ENCODE assay signal across 8 cellular contexts in the genomic region with DNA sequence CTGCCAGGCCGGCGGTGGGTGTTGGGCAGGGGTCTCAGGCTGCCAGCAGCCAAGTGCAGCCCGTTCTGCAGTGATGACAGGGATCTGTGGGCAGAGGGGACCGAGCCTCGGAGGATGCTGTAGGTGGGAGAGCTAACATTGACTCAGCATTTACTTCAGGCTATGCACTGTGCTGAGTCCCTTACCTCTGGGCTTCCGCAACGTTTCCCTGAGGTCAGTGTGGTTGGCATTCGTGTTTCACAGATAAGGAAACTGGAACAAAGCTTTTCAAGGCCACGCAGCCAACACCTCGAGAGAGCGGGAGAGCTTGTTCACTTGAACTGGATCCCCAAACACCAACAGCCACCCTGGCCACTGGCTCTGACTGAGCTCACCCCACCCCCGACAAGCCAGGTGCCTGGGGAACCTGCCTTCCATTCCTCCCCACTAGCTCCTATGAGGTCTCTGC. TPM values are rescaled to one million over a fixed set of nuclear protein-coding genes. Genes with fewer than 3 reads are reported as not detected.
DNase-seq lines count a peak whose midpoint lies in the region; ATAC-seq and TF ChIP-seq lines count a peak whose summit lies in the region.

No MANE protein-coding gene starts in this region.

- H3K9me3 Mint-ChIP-seq in activated T-helper 17 cell treated with anti-CD3 and anti-CD28 coated beads, Interleukin-2, amount 50 U/mL, for 72 hours = no peaks in the 10 kb centered on the region

- peak; percentile 12 for DNase-seq in NCI-H510A treated with DMSO at 0.1 percent for 48 hours (lab: John Stamatoyannopoulos, UW)
- no peak for DNase-seq in NCI-H510A (lab: John Stamatoyannopoulos, UW)
- no peak for DNase-seq in right atrium auricular region (ENCODE audit: low spot score)
- peak; percentile 12 to 18 for DNase-seq in stimulated activated CD4-positive, alpha-beta T cell treated with anti-CD3 and anti-CD28 coated beads, Interleukin-15, amount 100 ng/mL, for 48 hours (ENCODE audit: low read depth in 2 of 2)
- DNase-seq in dermis blood vessel endothelial cell = no peak

- no peak overlapping the region for H3K27ac Mint-ChIP-seq in activated T-helper 17 cell treated with anti-CD3 and anti-CD28 coated beads, Interleukin-2, amount 50 U/mL, for 72 hours

- peaks cover 16% of the 10 kb centered on the region for H3K27me3 ChIP-seq in HUES48 (ENCODE audit: control insufficient read depth, insufficient read depth, low read length)
- H3K27me3 ChIP-seq in right atrium auricular region = no peaks in the 10 kb centered on the region

- peak overlapping the region; percentile 83 for H3K4me3 ChIP-seq in HUES48 (ENCODE audit: low read depth, low read length)
- peak overlapping the region; percentile 39 to 60 for H3K4me3 ChIP-seq in right atrium auricular region

- no peaks in the 10 kb centered on the region for H3K4me1 Mint-ChIP-seq in activated T-helper 17 cell treated with anti-CD3 and anti-CD28 coated beads, Interleukin-2, amount 50 U/mL, for 72 hours

- H3K4me1 ChIP-seq in HUES48 (ENCODE audit: control insufficient read depth, insufficient read depth, low read length) (peaks cover 12% of the 10 kb centered on the region; the same call in 1 of the 2 replicates), right atrium auricular region (peaks cover 0 to 18% of the 10 kb centered on the region in 2 donors)

- TF ChIP-seq CTCF in right atrium auricular region (IDR thresholded peaks at IDR 0.05) = no peak

- no peaks in the 10 kb centered on the region for H3K27me3 Mint-ChIP-seq in activated T-helper 17 cell treated with anti-CD3 and anti-CD28 coated beads, Interleukin-2, amount 50 U/mL, for 72 hours

- H3K9ac ChIP-seq in HUES48 (ENCODE audit: low read depth, low read length) = no peak overlapping the region

- H3K36me3 Mint-ChIP-seq in activated T-helper 17 cell treated with anti-CD3 and anti-CD28 coated beads, Interleukin-2, amount 50 U/mL, for 72 hours (ENCODE audit: low read depth) = no peaks in the 10 kb centered on the region

- peak overlapping the region; percentile 81 for H3K4me3 Mint-ChIP-seq in activated T-helper 17 cell treated with anti-CD3 and anti-CD28 coated beads, Interleukin-2, amount 50 U/mL, for 72 hours

- no peaks in the 10 kb centered on the region for H3K36me3 ChIP-seq in HUES48 (ENCODE audit: control insufficient read depth, insufficient read depth, low read length)
- H3K36me3 ChIP-seq in right atrium auricular region = no peaks in the 10 kb centered on the region

- peak; percentile 69 for ATAC-seq in activated T-helper 17 cell treated with anti-CD3 and anti-CD28 coated beads, Interleukin-2, amount 50 U/mL, for 72 hours (replicated peaks)
- ATAC-seq in GM21360 (IDR thresholded peaks at IDR 0.05; ENCODE audit: unreplicated experiment) = no peak

- H3K9me3 ChIP-seq in HUES48 (ENCODE audit: control insufficient read depth, insufficient read depth, low read length) = no peaks in the 10 kb centered on the region
- no peaks in the 10 kb centered on the region for H3K9me3 ChIP-seq in right atrium auricular region

- H3K27ac ChIP-seq in HUES48 (ENCODE audit: low read depth, low read length) = no peak overlapping the region
- H3K27ac ChIP-seq in right atrium auricular region = peak overlapping the region; percentile 72 to 79

RNA-seq across cellular contexts. Expression of gene GPR148, which starts 0.8 kb away (rescaled TPM):
- total RNA-seq in activated T-helper 17 cell treated with anti-CD3 and anti-CD28 coated beads, Interleukin-2, amount 50 U/mL, for 72 hours = not detected
- total RNA-seq in right atrium auricular region (not detected), dermis blood vessel endothelial cell (not detected in 2 replicates)

RNA-seq across cellular contexts. Expression of gene AMER3, which starts 27.3 kb away (rescaled TPM):
- not detected for total RNA-seq in activated T-helper 17 cell treated with anti-CD3 and anti-CD28 coated beads, Interleukin-2, amount 50 U/mL, for 72 hours
- total RNA-seq in right atrium auricular region (not detected), dermis blood vessel endothelial cell (not detected in 2 replicates)

Comparison
In these comparisons a context has a peak if more than half of its experiments do, and no peak if none do; other contexts are left out.
1. DNase-seq: peak in NCI-H510A treated with DMSO at 0.1 percent for 48 hours (single experiment) and stimulated activated CD4-positive, alpha-beta T cell treated with anti-CD3 and anti-CD28 coated beads, Interleukin-15, amount 100 ng/mL, for 48 hours (2 of 2); none in NCI-H510A (single experiment), right atrium auricular region (single experiment) and dermis blood vessel endothelial cell (single experiment).